Comparison of ENCODE assay signal across 1 cellular context in the genomic region with DNA sequence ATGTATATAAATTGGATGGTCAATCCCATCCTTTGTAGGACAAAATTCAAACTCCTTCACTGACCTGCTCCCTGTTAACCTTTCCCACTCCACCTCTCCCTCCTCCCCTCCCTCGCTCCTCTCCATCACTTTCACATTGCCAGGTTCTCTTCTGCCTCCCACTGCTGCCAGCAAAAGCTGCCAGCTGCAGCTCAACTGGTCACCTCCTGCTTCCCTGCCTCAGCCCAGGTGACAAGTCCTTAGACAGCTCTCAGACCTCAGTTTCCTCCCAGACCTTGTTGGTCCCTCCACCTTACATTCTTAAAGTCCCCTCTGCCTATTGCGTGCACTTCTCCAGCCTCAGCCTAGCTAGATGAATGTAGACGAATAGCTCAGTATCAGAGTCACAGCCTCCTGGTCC.
TF ChIP-seq lines count a peak whose summit lies in the region.

No MANE protein-coding gene starts in this region.

TF ChIP-seq in IMR-90, 13 proteins besides CTCF, POLR2A, EP300 and RAD21:
- TF ChIP-seq, protein P1, sequence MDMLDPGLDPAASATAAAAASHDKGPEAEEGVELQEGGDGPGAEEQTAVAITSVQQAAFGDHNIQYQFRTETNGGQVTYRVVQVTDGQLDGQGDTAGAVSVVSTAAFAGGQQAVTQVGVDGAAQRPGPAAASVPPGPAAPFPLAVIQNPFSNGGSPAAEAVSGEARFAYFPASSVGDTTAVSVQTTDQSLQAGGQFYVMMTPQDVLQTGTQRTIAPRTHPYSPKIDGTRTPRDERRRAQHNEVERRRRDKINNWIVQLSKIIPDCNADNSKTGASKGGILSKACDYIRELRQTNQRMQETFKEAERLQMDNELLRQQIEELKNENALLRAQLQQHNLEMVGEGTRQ (IDR thresholded peaks at IDR 0.05; ENCODE audit: low read depth, low read length) = no peak
- no peak for TF ChIP-seq MAFK (IDR thresholded peaks at IDR 0.05; ENCODE audit: low read depth, low read length)
- no peak for TF ChIP-seq CEBPB (IDR thresholded peaks at IDR 0.05; ENCODE audit: low read depth, low read length)
- no peak for TF ChIP-seq NFE2L2 (IDR thresholded peaks at IDR 0.05; ENCODE audit: low read depth, low read length)
- TF ChIP-seq FOS (IDR thresholded peaks at IDR 0.05; ENCODE audit: low read depth, low read length) = no peak
- no peak for TF ChIP-seq RFX5 (IDR thresholded peaks at IDR 0.05; ENCODE audit: low read depth, low read length)
- no peak for TF ChIP-seq BHLHE40 (IDR thresholded peaks at IDR 0.05; ENCODE audit: low read depth, low read length)
- no peak for TF ChIP-seq CHD1 (IDR thresholded peaks at IDR 0.05; ENCODE audit: low read depth, low read length)
- TF ChIP-seq, protein P2, sequence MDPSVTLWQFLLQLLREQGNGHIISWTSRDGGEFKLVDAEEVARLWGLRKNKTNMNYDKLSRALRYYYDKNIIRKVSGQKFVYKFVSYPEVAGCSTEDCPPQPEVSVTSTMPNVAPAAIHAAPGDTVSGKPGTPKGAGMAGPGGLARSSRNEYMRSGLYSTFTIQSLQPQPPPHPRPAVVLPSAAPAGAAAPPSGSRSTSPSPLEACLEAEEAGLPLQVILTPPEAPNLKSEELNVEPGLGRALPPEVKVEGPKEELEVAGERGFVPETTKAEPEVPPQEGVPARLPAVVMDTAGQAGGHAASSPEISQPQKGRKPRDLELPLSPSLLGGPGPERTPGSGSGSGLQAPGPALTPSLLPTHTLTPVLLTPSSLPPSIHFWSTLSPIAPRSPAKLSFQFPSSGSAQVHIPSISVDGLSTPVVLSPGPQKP (IDR thresholded peaks at IDR 0.05; ENCODE audit: borderline replicate concordance, low read depth, low read length) = no peak
- TF ChIP-seq RCOR1 (IDR thresholded peaks at IDR 0.05; ENCODE audit: insufficient replicate concordance, low read length) = no peak
- no peak for TF ChIP-seq MAZ (IDR thresholded peaks at IDR 0.05; ENCODE audit: borderline replicate concordance, low read depth, low read length)
- TF ChIP-seq SMC3 (IDR thresholded peaks at IDR 0.05; ENCODE audit: low read depth, low read length) = no peak
